Comparison of ENCODE assay signal across 21 cellular contexts in genomic region chr17:63956296-63956920, GRCh38. TPM values are rescaled to one million over a fixed set of nuclear protein-coding genes. Genes with fewer than 3 reads are reported as not detected.
A peak's percentile ranks its signal among the peaks of the same experiment; 100 is the strongest.
DNase-seq lines count a peak whose midpoint lies in the region; ATAC-seq and TF ChIP-seq lines count a peak whose summit lies in the region.
"Had no signal": no experiment of that assay in that cellular context is flagged by ENCODE, and none has a peak within 500 bp of the region (broad histone marks: within the 10 kb centered on the region; RNA-seq: fewer than 3 reads in every experiment).

No MANE protein-coding gene starts in this region.

- no peak overlapping the region for H2BK120ac ChIP-seq in IMR-90 (ENCODE audit: low read depth, low read length)

- peak overlapping the region in 2 of 3 donors; percentile 65 to 94 for H3K27ac Mint-ChIP-seq in CD4-positive, CD25-positive, alpha-beta regulatory T cell
- H3K27ac Mint-ChIP-seq in neural progenitor cell = peak overlapping the region; percentile 83
- H3K27ac Mint-ChIP-seq: activated naive CD4-positive, alpha-beta T cell treated with anti-CD3 and anti-CD28 coated beads, Interleukin-2, amount 50 U/mL, for 72 hours had no signal

- no peak for DNase-seq in CD4-positive, CD25-positive, alpha-beta regulatory T cell
- DNase-seq in IMR-90 (peak; percentile 74), brain microvascular endothelial cell (peak; percentile 49), neural progenitor cell (ENCODE audit: low spot score) (no peak), NCI-H187 (lab: John Stamatoyannopoulos, UW) (no peak), transverse colon (no peak), NCI-H1105 (lab: John Stamatoyannopoulos, UW) (no peak)
- DNase-seq: activated CD4-positive, CD25-positive, alpha-beta regulatory T cell; effector memory CD4-positive, alpha-beta T cell; mammary epithelial cell; MV-4-11; NCI-H2107; NCI-H774; Peyer's patch; sigmoid colon; stimulated activated CD4-positive, alpha-beta T cell treated with anti-CD3 and anti-CD28 coated beads, Interleukin-4, amount 100 ng/mL, for 1 hour; tibial artery had no signal

- no peaks in the 10 kb centered on the region for H3K9me3 ChIP-seq in CD4-positive, CD25-positive, alpha-beta regulatory T cell (ENCODE audit: control insufficient read depth in 2 of 2, low read length in 2 of 2)
- no peaks in the 10 kb centered on the region for H3K9me3 ChIP-seq in IMR-90 (ENCODE audit: control insufficient read depth, insufficient read depth, low read length)
- H3K9me3 ChIP-seq in neural progenitor cell (ENCODE audit: low read depth) = no peaks in the 10 kb centered on the region
- no peaks in the 10 kb centered on the region for H3K9me3 ChIP-seq in transverse colon
- H3K9me3 ChIP-seq: Peyer's patch, sigmoid colon, tibial artery had no signal

- TF ChIP-seq RAD21 in IMR-90 (IDR thresholded peaks at IDR 0.05; ENCODE audit: low read length) = no peak

- no CpG with 5 or more reads among the region's 5 CpGs for WGBS in IMR-90 (ENCODE audit: extremely low coverage in 2 of 2, insufficient read length in 1 of 2), 2 experiments
- WGBS in transverse colon (ENCODE audit: low coverage in 1 of 2), 2 donors = 95 to 99% methylated on average over 3 to 5 of the region's 5 CpGs

- peaks cover 19% of the 10 kb centered on the region for H3K4me1 ChIP-seq in CD4-positive, CD25-positive, alpha-beta regulatory T cell (ENCODE audit: control insufficient read depth, insufficient read depth, low read length, poor library complexity, severe bottlenecking)
- H3K4me1 ChIP-seq in IMR-90 (ENCODE audit: control insufficient read depth, insufficient read depth, low read length) (0 out of 2 replicates have a peak, but pooled peaks cover 2% of the 10 kb centered on the region), neural progenitor cell (peaks cover 15% of the 10 kb centered on the region), transverse colon (peaks cover 0 to 4% (median 2%) of the 10 kb centered on the region in 4 donors)

- no peak overlapping the region for H2BK15ac ChIP-seq in IMR-90 (ENCODE audit: low read depth, low read length)

- no peak overlapping the region for H4K5ac ChIP-seq in IMR-90 (ENCODE audit: low read depth, low read length)

- in situ Hi-C loops in IMR-90 (cut with MboI; ENCODE audit: low sequenced_read_pairs) = no loop called here
- in situ Hi-C loops in brain microvascular endothelial cell (cut with HindIII; ENCODE audit: low pct_ligation_motif_present, low sequenced_read_pairs) = no loop called here
- in situ Hi-C loops in transverse colon (cut with MboI; ENCODE audit: low pct_ligation_motif_present in 1 of 4, low pct_unique_long_range_greater_than_20kb in 1 of 4, low sequenced_read_pairs in 3 of 4) = no loop called here

- ATAC-seq in CD4-positive, CD25-positive, alpha-beta regulatory T cell (ENCODE audit: low read depth in 2 of 2) = no peak
- ATAC-seq in IMR-90 (ENCODE audit: low read depth) (peak; percentile 93), GM21423 (IDR thresholded peaks at IDR 0.05; ENCODE audit: unreplicated experiment) (no peak)

- peaks cover 7% of the 10 kb centered on the region for H3K9me1 ChIP-seq in IMR-90 (ENCODE audit: insufficient read depth, low read length)

- TF ChIP-seq EP300 in transverse colon (IDR thresholded peaks at IDR 0.05; ENCODE audit: low read depth) = no peak

- no peaks in the 10 kb centered on the region for H3K9me3 Mint-ChIP-seq in CD4-positive, CD25-positive, alpha-beta regulatory T cell
- H3K9me3 Mint-ChIP-seq in neural progenitor cell = no peaks in the 10 kb centered on the region
- H3K9me3 Mint-ChIP-seq: activated naive CD4-positive, alpha-beta T cell treated with anti-CD3 and anti-CD28 coated beads, Interleukin-2, amount 50 U/mL, for 72 hours had no signal

- dilution Hi-C loops in IMR-90 (cut with HindIII; ENCODE audit: low sequenced_read_pairs, unreplicated experiment) = no loop called here

- H3K56ac ChIP-seq in IMR-90 (ENCODE audit: extremely low read depth, insufficient read depth, low read length) = no peak overlapping the region

- H3K36me3 ChIP-seq in CD4-positive, CD25-positive, alpha-beta regulatory T cell (ENCODE audit: control insufficient read depth, insufficient read depth, low read length) = no peaks in the 10 kb centered on the region
- H3K36me3 ChIP-seq in IMR-90 (ENCODE audit: control insufficient read depth, insufficient read depth, low read length) = no peaks in the 10 kb centered on the region
- no peaks in the 10 kb centered on the region for H3K36me3 ChIP-seq in brain microvascular endothelial cell (replicated peaks)
- H3K36me3 ChIP-seq in neural progenitor cell = no peaks in the 10 kb centered on the region
- no peaks in the 10 kb centered on the region for H3K36me3 ChIP-seq in transverse colon
- H3K36me3 ChIP-seq: Peyer's patch, sigmoid colon, tibial artery had no signal

- no peak overlapping the region for H2BK20ac ChIP-seq in IMR-90 (ENCODE audit: low read depth, low read length)

- TF ChIP-seq POLR2A in IMR-90 (IDR thresholded peaks at IDR 0.05; ENCODE audit: low read depth, low read length) (no peak), transverse colon (IDR thresholded peaks at IDR 0.05) (no peak)

- CTCF ChIA-PET in IMR-90 (lab: Yijun Ruan, JAX) = interaction anchor here (0.9 to 1.2 kb wide), 2 partner anchors 10 to 12 kb away, joined by 3 to 7 read pairs; no protein-coding TSS in a partner anchor

- H3K27ac ChIP-seq in CD4-positive, CD25-positive, alpha-beta regulatory T cell (ENCODE audit: insufficient read depth, low read length, poor library complexity, severe bottlenecking) = no peak overlapping the region
- H3K27ac ChIP-seq in IMR-90 (ENCODE audit: insufficient read depth, low read length) (no peak overlapping the region), brain microvascular endothelial cell (no peak overlapping the region), neural progenitor cell (no peak overlapping the region), transverse colon (no peak overlapping the region)
- H3K27ac ChIP-seq: C4-2B, Peyer's patch, sigmoid colon, tibial artery had no signal

- H3K4ac ChIP-seq in IMR-90 (ENCODE audit: low read depth, low read length) = no peak overlapping the region

- no peaks in the 10 kb centered on the region for H3K36me3 Mint-ChIP-seq in CD4-positive, CD25-positive, alpha-beta regulatory T cell
- no peaks in the 10 kb centered on the region for H3K36me3 Mint-ChIP-seq in neural progenitor cell
- H3K36me3 Mint-ChIP-seq: activated naive CD4-positive, alpha-beta T cell treated with anti-CD3 and anti-CD28 coated beads, Interleukin-2, amount 50 U/mL, for 72 hours had no signal

- no peaks in the 10 kb centered on the region for H3K27me3 ChIP-seq in CD4-positive, CD25-positive, alpha-beta regulatory T cell (ENCODE audit: control insufficient read depth, insufficient read depth, low read length)
- peaks cover 16% of the 10 kb centered on the region for H3K27me3 ChIP-seq in IMR-90 (ENCODE audit: control insufficient read depth, insufficient read depth, low read length)
- peaks cover 2% of the 10 kb centered on the region for H3K27me3 ChIP-seq in brain microvascular endothelial cell (replicated peaks)
- H3K27me3 ChIP-seq in neural progenitor cell = no peaks in the 10 kb centered on the region
- H3K27me3 ChIP-seq in transverse colon = no peaks in the 10 kb centered on the region
- H3K27me3 ChIP-seq: Peyer's patch had no signal

- TF ChIP-seq CTCF in IMR-90 (conservative IDR thresholded peaks at IDR 0.05; ENCODE audit: low read depth, low read length) (no peak), brain microvascular endothelial cell (IDR thresholded peaks at IDR 0.05; ENCODE audit: low read depth, low read length, missing control alignments) (no peak), neural progenitor cell (IDR thresholded peaks at IDR 0.05) (no peak), transverse colon (IDR thresholded peaks at IDR 0.05) (no peak)

- H3K18ac ChIP-seq in IMR-90 (ENCODE audit: low read depth, low read length) = no peak overlapping the region

- H2AK9ac ChIP-seq in IMR-90 (replicated peaks; ENCODE audit: low read depth, low read length, poor library complexity) = no peak overlapping the region

- H3K4me1 Mint-ChIP-seq in CD4-positive, CD25-positive, alpha-beta regulatory T cell = peaks cover 0 to 34% (median 11%) of the 10 kb centered on the region in 4 donors
- H3K4me1 Mint-ChIP-seq in neural progenitor cell = peaks cover 16% of the 10 kb centered on the region

- H2AK5ac ChIP-seq in IMR-90 (ENCODE audit: low read depth, low read length) = no peak overlapping the region; the same call in 1 of the 2 replicates

- H3K23ac ChIP-seq in IMR-90 (ENCODE audit: low read depth, low read length) = no peak overlapping the region

- H3K4me2 ChIP-seq in IMR-90 (ENCODE audit: low read depth, low read length) (no peak overlapping the region), neural progenitor cell (no peak overlapping the region)

- no peak overlapping the region for H3K14ac ChIP-seq in IMR-90 (replicated peaks; ENCODE audit: low read depth, low read length)

- H4K20me1 ChIP-seq in IMR-90 (ENCODE audit: insufficient read depth, low read length) = no peaks in the 10 kb centered on the region; the same call in 1 of the 2 replicates
- H4K20me1 ChIP-seq in neural progenitor cell (ENCODE audit: low read depth) = no peaks in the 10 kb centered on the region

- intact Hi-C loops in IMR-90 (cut with micrococcal nuclease) = no loop called here
- intact Hi-C loops in transverse colon (cut with DNase I; ENCODE audit: low total_unique reads) = no loop called here

- no peaks in the 10 kb centered on the region for H3K79me1 ChIP-seq in IMR-90 (ENCODE audit: low read depth in 1 of 2, low read length in 2 of 2)

- BruUV-seq in IMR-90 (replicated peaks; lab: Mats Ljungman, UMichigan) = no TSS peak

- H3K4me3 ChIP-seq in CD4-positive, CD25-positive, alpha-beta regulatory T cell (ENCODE audit: low read depth, low read length) = no peak overlapping the region
- H3K4me3 ChIP-seq in IMR-90 (ENCODE audit: insufficient read depth, low read depth, low read length) (no peak overlapping the region), brain microvascular endothelial cell (ENCODE audit: low read depth, low read length) (no peak overlapping the region), neural progenitor cell (no peak overlapping the region), transverse colon (no peak overlapping the region)
- H3K4me3 ChIP-seq: Peyer's patch, sigmoid colon, tibial artery had no signal

- H3K9ac ChIP-seq in IMR-90 (ENCODE audit: low read depth, low read length) (no peak overlapping the region), neural progenitor cell (no peak overlapping the region)

- H3F3A ChIP-seq in neural progenitor cell (ENCODE audit: low read depth) = peaks cover 14% of the 10 kb centered on the region

- H2AFZ ChIP-seq in IMR-90 (replicated peaks; ENCODE audit: low read length, poor library complexity) = peak overlapping the region; percentile 50
- H2AFZ ChIP-seq in neural progenitor cell (replicated peaks) = no peak overlapping the region

- H4K91ac ChIP-seq in IMR-90 (ENCODE audit: insufficient read depth, low read depth, low read length) = no peak overlapping the region

- no peak overlapping the region for H4K8ac ChIP-seq in IMR-90 (ENCODE audit: low read depth in 2 of 2, low read length in 2 of 2)

- no peaks in the 10 kb centered on the region for H3K79me2 ChIP-seq in neural progenitor cell (ENCODE audit: low read depth)

- peaks cover 6% of the 10 kb centered on the region for H3K27me3 Mint-ChIP-seq in CD4-positive, CD25-positive, alpha-beta regulatory T cell
- H3K27me3 Mint-ChIP-seq in neural progenitor cell (ENCODE audit: insufficient read depth, low read depth) = peaks cover 6% of the 10 kb centered on the region

- POLR2A ChIA-PET in IMR-90 (lab: Charles Lee; ENCODE audit: unreplicated experiment) = no interaction called here

- no peak overlapping the region for H3K4me3 Mint-ChIP-seq in CD4-positive, CD25-positive, alpha-beta regulatory T cell
- H3K4me3 Mint-ChIP-seq in neural progenitor cell = no peak overlapping the region

- no peak overlapping the region for H2BK5ac ChIP-seq in IMR-90 (ENCODE audit: low read depth, low read length, poor library complexity, severe bottlenecking)

RNA-seq across cellular contexts. Expression of gene SCN4A, which starts 16.3 kb away (rescaled TPM):
- total RNA-seq in CD4-positive, CD25-positive, alpha-beta regulatory T cell = not detected
- polyA plus RNA-seq in CD4-positive, CD25-positive, alpha-beta regulatory T cell = not detected
- total RNA-seq in IMR-90 (2012; rRNA removed) (not detected in 2 replicates), neural progenitor cell (ENCODE audit: low replicate concordance) (1.8 and 4.2 TPM in 2 replicates), transverse colon (under 1 TPM in 3 of 4 donors, not detected in 1; 0.14 to 0.48 (median 0.20) TPM)
- not detected in 2 replicates for polyA plus RNA-seq in IMR-90 (2012; rRNA removed)
- polyA plus RNA-seq in IMR-90 (2012; cell fraction: cytosol; rRNA removed) = under 0.01 TPM in 1 of 2 replicates, not detected in the other
- polyA plus RNA-seq in IMR-90 (2012; cell fraction: nucleus; rRNA removed; ENCODE audit: low replicate concordance) = 0.01 and 0.07 TPM in 2 replicates
- total RNA-seq: mammary epithelial cell had no signal

RNA-seq across cellular contexts. Expression of gene CD79B, which starts 24.3 kb away (rescaled TPM):
- total RNA-seq in CD4-positive, CD25-positive, alpha-beta regulatory T cell = 31.4 TPM
- 10 to 100 TPM; 59.0 to 85.1 (median 67.9) TPM for polyA plus RNA-seq in CD4-positive, CD25-positive, alpha-beta regulatory T cell
- total RNA-seq in IMR-90 (2012; rRNA removed) (not detected in 2 replicates), neural progenitor cell (ENCODE audit: low replicate concordance) (1.6 TPM in 1 of 2 replicates, not detected in the other), transverse colon (10 to 100 TPM in 2 of 4 donors, under 1 TPM in 1, not detected in 1; 0.68 to 38.9 (median 20.0) TPM)
- not detected in 2 replicates for polyA plus RNA-seq in IMR-90 (2012; rRNA removed)
- not detected in 2 replicates for polyA plus RNA-seq in IMR-90 (2012; cell fraction: cytosol; rRNA removed)
- polyA plus RNA-seq in IMR-90 (2012; cell fraction: nucleus; rRNA removed; ENCODE audit: low replicate concordance) = not detected in 2 replicates

RNA-seq across cellular contexts. Expression of gene GH1, which starts 37.8 kb away (rescaled TPM):
- not detected for total RNA-seq in CD4-positive, CD25-positive, alpha-beta regulatory T cell
- under 1 TPM in 1 of 4 donors, not detected in 3; 0.50 TPM for polyA plus RNA-seq in CD4-positive, CD25-positive, alpha-beta regulatory T cell
- total RNA-seq in IMR-90 (2012; rRNA removed) (not detected in 2 replicates), neural progenitor cell (ENCODE audit: low replicate concordance) (not detected in 2 replicates), transverse colon (not detected)
- polyA plus RNA-seq in IMR-90 (2012; rRNA removed) = not detected in 2 replicates
- not detected in 2 replicates for polyA plus RNA-seq in IMR-90 (2012; cell fraction: cytosol; rRNA removed)
- not detected in 2 replicates for polyA plus RNA-seq in IMR-90 (2012; cell fraction: nucleus; rRNA removed; ENCODE audit: low replicate concordance)
- total RNA-seq: cardiac septum, mammary epithelial cell, Peyer's patch, sigmoid colon had no signal
- polyA plus RNA-seq: mammary epithelial cell had no signal

RNA-seq across cellular contexts. Expression of gene PRR29, which starts 41.7 kb away (rescaled TPM):
- 0.52 TPM for total RNA-seq in CD4-positive, CD25-positive, alpha-beta regulatory T cell
- 1 to 10 TPM; 3.9 to 6.9 (median 6.2) TPM for polyA plus RNA-seq in CD4-positive, CD25-positive, alpha-beta regulatory T cell
- total RNA-seq in IMR-90 (2012; rRNA removed) (under 0.01 TPM in 1 of 2 replicates, not detected in the other), neural progenitor cell (ENCODE audit: low replicate concordance) (0.95 and 1.5 TPM in 2 replicates), transverse colon (not detected)
- polyA plus RNA-seq in IMR-90 (2012; rRNA removed) = 0.11 and 0.17 TPM in 2 replicates
- polyA plus RNA-seq in IMR-90 (2012; cell fraction: cytosol; rRNA removed) = 0.37 and 1.6 TPM in 2 replicates
- 1.4 and 1.5 TPM in 2 replicates for polyA plus RNA-seq in IMR-90 (2012; cell fraction: nucleus; rRNA removed; ENCODE audit: low replicate concordance)
- total RNA-seq: sigmoid colon had no signal

RNA-seq across cellular contexts. Expression of gene CSHL1, which starts 45.4 kb away (rescaled TPM):
- total RNA-seq in CD4-positive, CD25-positive, alpha-beta regulatory T cell = not detected
- not detected for polyA plus RNA-seq in CD4-positive, CD25-positive, alpha-beta regulatory T cell
- total RNA-seq in IMR-90 (2012; rRNA removed) (not detected in 2 replicates), neural progenitor cell (ENCODE audit: low replicate concordance) (not detected in 2 replicates), transverse colon (not detected)
- polyA plus RNA-seq in IMR-90 (2012; rRNA removed) = not detected in 2 replicates
- polyA plus RNA-seq in IMR-90 (2012; cell fraction: cytosol; rRNA removed) = not detected in 2 replicates
- not detected in 2 replicates for polyA plus RNA-seq in IMR-90 (2012; cell fraction: nucleus; rRNA removed; ENCODE audit: low replicate concordance)
- total RNA-seq: cardiac septum, mammary epithelial cell, Peyer's patch, sigmoid colon had no signal
- polyA plus RNA-seq: mammary epithelial cell, sigmoid colon had no signal

Comparison
In these comparisons a context has a peak if more than half of its experiments do, and no peak if none do; other contexts are left out.
1. DNase-seq: peak in IMR-90 (single experiment) and brain microvascular endothelial cell (single experiment); none in CD4-positive, CD25-positive, alpha-beta regulatory T cell (0 of 3), neural progenitor cell (single experiment), NCI-H187 (0 of 2), transverse colon (single experiment) and NCI-H1105 (single experiment).